ENCODE assay signal across 8 cellular contexts in genomic region chr12:92145731-92146496, GRCh38. TPM values are rescaled to one million over a fixed set of nuclear protein-coding genes. Genes with fewer than 3 reads are reported as not detected.
DNase-seq lines count a peak whose midpoint lies in the region; ATAC-seq and TF ChIP-seq lines count a peak whose summit lies in the region.

TSS of gene BTG1 (minus strand) at chr12:92145846. CDS start at chr12:92145535, 311 bp downstream.

- H3K36me3 Mint-ChIP-seq in activated T-cell treated with anti-CD3 and anti-CD28 coated beads, Interleukin-2, amount 50 U/mL, for 4 hours (ENCODE audit: insufficient read depth) = peaks cover 50% of the 10 kb centered on the region

- POLR2A ChIA-PET in Panc1 (lab: Charles Lee) = interaction anchor here (0.6 to 1.6 kb wide), 9 partner anchors 9 to 462 kb away, joined by 3 to 20 read pairs (median 4); no protein-coding TSS in a partner anchor

- H3K36me3 ChIP-seq in Panc1 (ENCODE audit: control insufficient read depth, insufficient read depth, low read length) (peaks cover 21% of the 10 kb centered on the region), mucosa of rectum (ENCODE audit: control insufficient read depth in 2 of 2, insufficient read depth in 2 of 2, low read length in 2 of 2) (peaks cover 16 to 21% of the 10 kb centered on the region in 2 donors)

- H3K27me3 Mint-ChIP-seq in activated T-cell treated with anti-CD3 and anti-CD28 coated beads, Interleukin-2, amount 50 U/mL, for 4 hours (ENCODE audit: low read depth) = no peaks in the 10 kb centered on the region

- no peaks in the 10 kb centered on the region for H3K9me3 ChIP-seq in Panc1 (ENCODE audit: control insufficient read depth, insufficient read depth, low read depth, low read length)
- no peaks in the 10 kb centered on the region for H3K9me3 ChIP-seq in mucosa of rectum (ENCODE audit: control insufficient read depth in 2 of 2, low read length in 2 of 2)

- H3K27me3 ChIP-seq in Panc1 (ENCODE audit: control insufficient read depth, insufficient read depth, low read length) (no peaks in the 10 kb centered on the region), mucosa of rectum (ENCODE audit: control insufficient read depth in 2 of 2, insufficient read depth in 2 of 2, low read length in 2 of 2) (no peaks in the 10 kb centered on the region)

- H3K4me1 Mint-ChIP-seq in activated T-cell treated with anti-CD3 and anti-CD28 coated beads, Interleukin-2, amount 50 U/mL, for 4 hours (ENCODE audit: low read depth) = peaks cover 28% of the 10 kb centered on the region

- TF ChIP-seq POLR2A in erythroblast (IDR thresholded peaks at IDR 0.05; ENCODE audit: low read length) = peak; percentile 100

- no peaks in the 10 kb centered on the region for H3K9me3 Mint-ChIP-seq in activated T-cell treated with anti-CD3 and anti-CD28 coated beads, Interleukin-2, amount 50 U/mL, for 4 hours

- CTCF ChIA-PET in Panc1 (lab: Charles Lee) = interaction anchor here (0.7 to 3.2 kb wide), 4 partner anchors 9 to 764 kb away, joined by 3 to 9 read pairs (median 4); no protein-coding TSS in a partner anchor

- peak within 1 kb of the TSS; percentile 100 for H3K4me3 Mint-ChIP-seq in activated T-cell treated with anti-CD3 and anti-CD28 coated beads, Interleukin-2, amount 50 U/mL, for 4 hours

- peak; percentile 100 for DNase-seq in DMS53 (lab: John Stamatoyannopoulos, UW)
- peak; percentile 97 for DNase-seq in KG1 (lab: John Stamatoyannopoulos, UW)
- peak; percentile 98 for DNase-seq in Panc1 (ENCODE audit: low read depth, low spot score)
- DNase-seq in activated T-cell treated with anti-CD3 and anti-CD28 coated beads, Interleukin-2, amount 50 U/mL, for 4 hours = peak; percentile 98
- DNase-seq in erythroblast (lab: John Stamatoyannopoulos, UW) = peak; percentile 100
- peak; percentile 97 for DNase-seq in stimulated activated CD8-positive, alpha-beta memory T cell treated with anti-CD3 and anti-CD28 coated beads, Interleukin-4, amount 100 ng/mL, for 48 hours

- in situ Hi-C loops in Panc1 (cut with HindIII; ENCODE audit: low pct_unique_long_range_greater_than_20kb, low sequenced_read_pairs) = no loop called here

- H3K4me3 ChIP-seq in Panc1 (ENCODE audit: low read depth in 2 of 2, low read length in 2 of 2) (peak within 1 kb of the TSS; percentile 78 to 86), mucosa of rectum (ENCODE audit: low read length in 2 of 2) (peak within 1 kb of the TSS; percentile 88 to 93)

- peak within 1 kb of the TSS; percentile 96 to 99 for H3K9ac ChIP-seq in mucosa of rectum (ENCODE audit: low read depth in 1 of 2, low read length in 2 of 2)

- peak; percentile 68 for ATAC-seq in GM21723 (IDR thresholded peaks at IDR 0.05; ENCODE audit: unreplicated experiment)
- ATAC-seq in Panc1 = peak; percentile 90
- peak; percentile 79 to 80 for ATAC-seq in activated T-cell treated with anti-CD3 and anti-CD28 coated beads, Interleukin-2, amount 50 U/mL, for 4 hours

- no TSS peak for BruUV-seq in Panc1 (replicated peaks; lab: Mats Ljungman, UMichigan)

- intact Hi-C loops in Panc1 (cut with micrococcal nuclease; ENCODE audit: unreplicated experiment) = loop anchor here (5.0 to 10.0 kb wide), 3 partner anchors 141 to 506 kb away; no protein-coding TSS in a partner anchor

- H3K4me1 ChIP-seq in Panc1 (ENCODE audit: control insufficient read depth, insufficient read depth, low read length) (peaks cover 27% of the 10 kb centered on the region), mucosa of rectum (ENCODE audit: control insufficient read depth in 2 of 2, insufficient read depth in 2 of 2, low read length in 2 of 2) (peaks cover 1 to 4% of the 10 kb centered on the region in 2 donors)

- TF ChIP-seq CTCF in Panc1 (IDR thresholded peaks at IDR 0.05) = no peak

- H3K27ac ChIP-seq in Panc1 (ENCODE audit: low read length) (peak within 1 kb of the TSS; percentile 85), mucosa of rectum (ENCODE audit: low read depth in 2 of 2, low read length in 2 of 2) (peak within 1 kb of the TSS; percentile 98 to 99)

RNA-seq across cellular contexts. Expression of gene BTG1, which starts in this region (rescaled TPM):
- 50.0 TPM for total RNA-seq in Panc1 (2021; ENCODE audit: unreplicated experiment)
- polyA plus RNA-seq in Panc1 (2012; ENCODE audit: insufficient read length) = 46.9 TPM
- total RNA-seq in activated T-cell treated with anti-CD3 and anti-CD28 coated beads, Interleukin-2, amount 50 U/mL, for 4 hours = 100 to 1,000 TPM; 119 to 204 (median 130) TPM

Comparison
In these comparisons a context has a peak if more than half of its experiments do, and no peak if none do; other contexts are left out.
1. Peak in every context shown above with its lines: DNase-seq, ATAC-seq, H3K4me3 ChIP-seq and H3K27ac ChIP-seq.